Comparison of ENCODE assay signal across 15 cellular contexts in genomic region chr7:133556070-133556469, GRCh38.
"Had no signal": no experiment of that assay in that cellular context is flagged by ENCODE, and none has a peak within 500 bp of the region (broad histone marks: within the 10 kb centered on the region; RNA-seq: fewer than 3 reads in every experiment).

No MANE protein-coding gene starts in this region.

- H3K4me3 Mint-ChIP-seq: T-cell had no signal

- ATAC-seq: T-cell had no signal

- H3K27ac Mint-ChIP-seq: T-cell had no signal

- H3K27me3 Mint-ChIP-seq: T-cell had no signal

- H3K27ac ChIP-seq: RWPE1 had no signal

- H3K9me3 Mint-ChIP-seq: T-cell had no signal

- DNase-seq: KBM-7, NCI-H1092 treated with DMSO at 0.1 percent for 48 hours, NCI-H1436, NCI-H187, NCI-H2029, NCI-H2081 treated with DMSO at 0.1 percent for 48 hours, NCI-H2171, NCI-H446, NCI-H510A, NCI-H524 treated with DMSO at 0.1 percent for 48 hours, NCI-H82, SHP77, SW 1271, T-cell had no signal
